ENCODE assay signal across 1 cellular context in genomic region chr1:231338270-231339128, GRCh38.
A peak's percentile ranks its signal among the peaks of the same experiment; 100 is the strongest.
TF ChIP-seq lines count a peak whose summit lies in the region.

TSS of gene SPRTN (plus strand) at chr1:231338293. CDS start at chr1:231338384, 91 bp downstream.

TF ChIP-seq in HepG2, 621 proteins besides CTCF, POLR2A, EP300 and RAD21 (continued from another document and continues in another):
- TF ChIP-seq ZBTB10 (CRISPR knock-in tag; IDR thresholded peaks at IDR 0.05; ENCODE audit: borderline replicate concordance) (0 out of 2 replicates have a peak, but pooled peaks have one; percentile 41), MYPOP (CRISPR knock-in tag; IDR thresholded peaks at IDR 0.05) (no peak), ZNF788 (CRISPR knock-in tag; IDR thresholded peaks at IDR 0.05; ENCODE audit: borderline replicate concordance) (peak; percentile 59; the same call in 1 of the 2 replicates), SAFB2 (CRISPR knock-in tag; IDR thresholded peaks at IDR 0.05; ENCODE audit: borderline replicate concordance, low read depth) (no peak), RBFOX2 (IDR thresholded peaks at IDR 0.05; ENCODE audit: low read depth, low read length) (peak; percentile 28; the same call in 1 of the 2 replicates), ZNF34 (CRISPR knock-in tag; IDR thresholded peaks at IDR 0.05; ENCODE audit: borderline replicate concordance) (0 out of 2 replicates have a peak, but pooled peaks have one; percentile 7), KDM5B (CRISPR knock-in tag; IDR thresholded peaks at IDR 0.05; ENCODE audit: borderline replicate concordance) (peak; percentile 60; the same call in 1 of the 2 replicates), ZNF614 (CRISPR knock-in tag; IDR thresholded peaks at IDR 0.05; ENCODE audit: borderline replicate concordance) (0 out of 2 replicates have a peak, but pooled peaks have one; percentile 27), MED13 (CRISPR knock-in tag; IDR thresholded peaks at IDR 0.05) (peak; percentile 69; the same call in 1 of the 2 replicates), ETV5 (CRISPR knock-in tag; IDR thresholded peaks at IDR 0.05; ENCODE audit: borderline replicate concordance) (0 out of 2 replicates have a peak, but pooled peaks have one; percentile 8), KDM5A (IDR thresholded peaks at IDR 0.05; ENCODE audit: borderline replicate concordance, low read length) (peak; percentile 34), ZBTB1 (CRISPR knock-in tag; IDR thresholded peaks at IDR 0.05; ENCODE audit: borderline replicate concordance) (no peak), ZBTB33 (CRISPR knock-in tag; IDR thresholded peaks at IDR 0.05) (no peak), ZFAT (CRISPR knock-in tag; conservative IDR thresholded peaks at IDR 0.05) (0 out of 2 replicates have a peak, but pooled peaks have one; percentile 37), KMT2A (CRISPR knock-in tag; IDR thresholded peaks at IDR 0.05) (0 out of 2 replicates have a peak, but pooled peaks have one; percentile 11), ZNF576 (CRISPR knock-in tag; IDR thresholded peaks at IDR 0.05) (peak; percentile 26; the same call in 1 of the 2 replicates), ZNF333 (CRISPR knock-in tag; IDR thresholded peaks at IDR 0.05; ENCODE audit: borderline replicate concordance) (peak; percentile 61; the same call in 1 of the 2 replicates), ZNF20 (CRISPR knock-in tag; IDR thresholded peaks at IDR 0.05) (0 out of 2 replicates have a peak, but pooled peaks have one; percentile 32), TFAP4 (IDR thresholded peaks at IDR 0.05; ENCODE audit: borderline replicate concordance, low read depth) (peak; percentile 52; the same call in 1 of the 2 replicates), DR1 (CRISPR knock-in tag; IDR thresholded peaks at IDR 0.05) (0 out of 2 replicates have a peak, but pooled peaks have one; percentile 12), TCF12 (IDR thresholded peaks at IDR 0.05) (no peak), TCF12 (CRISPR knock-in tag; IDR thresholded peaks at IDR 0.05) (0 out of 2 replicates have a peak, but pooled peaks have one; percentile 53), ZNF510 (CRISPR knock-in tag; IDR thresholded peaks at IDR 0.05; ENCODE audit: low read depth) (0 out of 2 replicates have a peak, but pooled peaks have one; percentile 2), ZUFSP (CRISPR knock-in tag; IDR thresholded peaks at IDR 0.05; ENCODE audit: borderline replicate concordance) (no peak), ZNF737 (CRISPR knock-in tag; IDR thresholded peaks at IDR 0.05; ENCODE audit: borderline replicate concordance) (peak; percentile 56; the same call in 1 of the 2 replicates), ZNF143 (CRISPR knock-in tag; IDR thresholded peaks at IDR 0.05) (peak; percentile 33; the same call in 1 of the 2 replicates), BCL6 (CRISPR knock-in tag; IDR thresholded peaks at IDR 0.05) (no peak), ZNF232 (CRISPR knock-in tag; IDR thresholded peaks at IDR 0.05; ENCODE audit: borderline replicate concordance) (0 out of 2 replicates have a peak, but pooled peaks have one; percentile 73), ZNF431 (CRISPR knock-in tag; IDR thresholded peaks at IDR 0.05; ENCODE audit: borderline replicate concordance, low read depth) (0 out of 2 replicates have a peak, but pooled peaks have one; percentile 43), ZNF124 (CRISPR knock-in tag; IDR thresholded peaks at IDR 0.05) (no peak), MXD1 (CRISPR knock-in tag; IDR thresholded peaks at IDR 0.05) (no peak), YEATS4 (CRISPR knock-in tag; IDR thresholded peaks at IDR 0.05; ENCODE audit: borderline replicate concordance) (peak; percentile 74), GTF3A (CRISPR knock-in tag; conservative IDR thresholded peaks at IDR 0.05) (no peak), HOXA3 (CRISPR knock-in tag; IDR thresholded peaks at IDR 0.05) (peak; percentile 61; the same call in 1 of the 2 replicates), ATF2 (CRISPR knock-in tag; IDR thresholded peaks at IDR 0.05) (0 out of 2 replicates have a peak, but pooled peaks have one; percentile 3), ZNF678 (CRISPR knock-in tag; IDR thresholded peaks at IDR 0.05) (no peak), ZBTB43 (CRISPR knock-in tag; conservative IDR thresholded peaks at IDR 0.05) (0 out of 2 replicates have a peak, but pooled peaks have one; percentile 47), SP1 (IDR thresholded peaks at IDR 0.05) (no peak), SP1 (CRISPR knock-in tag; IDR thresholded peaks at IDR 0.05) (no peak; the same call in 1 of the 2 replicates), CHCHD3 (CRISPR knock-in tag; IDR thresholded peaks at IDR 0.05) (0 out of 2 replicates have a peak, but pooled peaks have one; percentile 50), SPEN (CRISPR knock-in tag; IDR thresholded peaks at IDR 0.05; ENCODE audit: low read depth) (peak; percentile 11; the same call in 1 of the 2 replicates), THAP9 (CRISPR knock-in tag; IDR thresholded peaks at IDR 0.05; ENCODE audit: borderline replicate concordance) (peak; percentile 55; the same call in 1 of the 2 replicates), KLF15 (CRISPR knock-in tag; IDR thresholded peaks at IDR 0.05; ENCODE audit: borderline replicate concordance) (no peak), SMAD1 (CRISPR knock-in tag; IDR thresholded peaks at IDR 0.05; ENCODE audit: borderline replicate concordance, low read depth) (no peak), HOXA5 (CRISPR knock-in tag; IDR thresholded peaks at IDR 0.05) (0 out of 2 replicates have a peak, but pooled peaks have one; percentile 13), ZNF367 (CRISPR knock-in tag; IDR thresholded peaks at IDR 0.05; ENCODE audit: borderline replicate concordance) (no peak; the same call in 1 of the 2 replicates), ZNF589 (CRISPR knock-in tag; conservative IDR thresholded peaks at IDR 0.05) (0 out of 2 replicates have a peak, but pooled peaks have one; percentile 1), ZNF430 (CRISPR knock-in tag; IDR thresholded peaks at IDR 0.05) (peak; percentile 61; the same call in 1 of the 2 replicates), HOXD1 (CRISPR knock-in tag; IDR thresholded peaks at IDR 0.05) (0 out of 2 replicates have a peak, but pooled peaks have one; percentile 48), SOX6 (IDR thresholded peaks at IDR 0.05) (no peak), SOX6 (CRISPR knock-in tag; IDR thresholded peaks at IDR 0.05) (0 out of 2 replicates have a peak, but pooled peaks have one; percentile 29)
